Comparison of ENCODE assay signal across 1 cellular context in the genomic region with DNA sequence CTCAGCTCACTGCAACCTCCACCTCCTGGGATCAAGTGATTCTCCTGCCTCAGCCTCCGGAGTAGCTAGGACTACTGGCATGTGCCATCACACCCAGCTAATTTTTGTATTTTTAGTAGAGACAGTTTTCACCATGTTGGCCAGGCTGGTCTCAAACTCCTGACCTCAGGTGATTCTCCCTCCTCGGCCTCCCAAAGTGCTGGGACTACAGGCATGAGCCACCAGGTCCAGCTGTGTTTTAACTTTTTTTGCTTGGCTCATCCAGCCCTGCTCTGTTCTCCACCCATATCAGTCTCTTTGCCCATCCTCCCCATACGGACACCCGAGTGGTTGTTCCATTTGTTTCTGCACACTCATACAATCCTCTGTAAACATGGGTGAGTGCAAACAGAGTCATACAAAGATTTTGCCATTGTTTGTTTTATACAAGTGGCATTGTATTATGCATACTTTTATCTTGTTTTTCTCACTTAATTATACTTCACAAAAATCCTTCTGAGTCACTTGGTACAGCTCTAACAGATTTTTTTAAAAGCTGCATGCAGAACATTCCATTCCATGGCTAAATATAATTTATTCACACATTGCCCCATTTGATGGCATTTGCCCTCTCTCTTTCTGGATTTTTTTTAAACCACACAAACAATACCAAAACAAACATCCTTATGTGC.
TF ChIP-seq lines count a peak whose summit lies in the region.

No MANE protein-coding gene starts in this region.

TF ChIP-seq in HepG2, 621 proteins besides CTCF, POLR2A, EP300 and RAD21 (continued from another document):
- TF ChIP-seq SIX1 (CRISPR knock-in tag; IDR thresholded peaks at IDR 0.05; ENCODE audit: borderline replicate concordance) (no peak), GABPA (IDR thresholded peaks at IDR 0.05; ENCODE audit: low read depth, low read length) (no peak), GABPA (CRISPR knock-in tag; IDR thresholded peaks at IDR 0.05; ENCODE audit: low read depth) (no peak), ZSCAN29 (CRISPR knock-in tag; conservative IDR thresholded peaks at IDR 0.05) (no peak), ZXDC (CRISPR knock-in tag; IDR thresholded peaks at IDR 0.05) (no peak), HNRNPLL (IDR thresholded peaks at IDR 0.05; ENCODE audit: low read depth, low read length, poor library complexity, severe bottlenecking) (no peak)
- TF ChIP-seq, protein P1, sequence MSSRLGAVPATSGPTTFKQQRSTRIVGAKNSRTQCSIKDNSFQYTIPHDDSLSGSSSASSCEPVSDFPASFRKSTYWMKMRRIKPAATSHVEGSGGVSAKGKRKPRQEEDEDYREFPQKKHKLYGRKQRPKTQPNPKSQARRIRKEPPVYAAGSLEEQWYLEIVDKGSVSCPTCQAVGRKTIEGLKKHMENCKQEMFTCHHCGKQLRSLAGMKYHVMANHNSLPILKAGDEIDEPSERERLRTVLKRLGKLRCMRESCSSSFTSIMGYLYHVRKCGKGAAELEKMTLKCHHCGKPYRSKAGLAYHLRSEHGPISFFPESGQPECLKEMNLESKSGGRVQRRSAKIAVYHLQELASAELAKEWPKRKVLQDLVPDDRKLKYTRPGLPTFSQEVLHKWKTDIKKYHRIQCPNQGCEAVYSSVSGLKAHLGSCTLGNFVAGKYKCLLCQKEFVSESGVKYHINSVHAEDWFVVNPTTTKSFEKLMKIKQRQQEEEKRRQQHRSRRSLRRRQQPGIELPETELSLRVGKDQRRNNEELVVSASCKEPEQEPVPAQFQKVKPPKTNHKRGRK (CRISPR knock-in tag; IDR thresholded peaks at IDR 0.05): no peak
